ENCODE assay signal across 8 cellular contexts in the genomic region with DNA sequence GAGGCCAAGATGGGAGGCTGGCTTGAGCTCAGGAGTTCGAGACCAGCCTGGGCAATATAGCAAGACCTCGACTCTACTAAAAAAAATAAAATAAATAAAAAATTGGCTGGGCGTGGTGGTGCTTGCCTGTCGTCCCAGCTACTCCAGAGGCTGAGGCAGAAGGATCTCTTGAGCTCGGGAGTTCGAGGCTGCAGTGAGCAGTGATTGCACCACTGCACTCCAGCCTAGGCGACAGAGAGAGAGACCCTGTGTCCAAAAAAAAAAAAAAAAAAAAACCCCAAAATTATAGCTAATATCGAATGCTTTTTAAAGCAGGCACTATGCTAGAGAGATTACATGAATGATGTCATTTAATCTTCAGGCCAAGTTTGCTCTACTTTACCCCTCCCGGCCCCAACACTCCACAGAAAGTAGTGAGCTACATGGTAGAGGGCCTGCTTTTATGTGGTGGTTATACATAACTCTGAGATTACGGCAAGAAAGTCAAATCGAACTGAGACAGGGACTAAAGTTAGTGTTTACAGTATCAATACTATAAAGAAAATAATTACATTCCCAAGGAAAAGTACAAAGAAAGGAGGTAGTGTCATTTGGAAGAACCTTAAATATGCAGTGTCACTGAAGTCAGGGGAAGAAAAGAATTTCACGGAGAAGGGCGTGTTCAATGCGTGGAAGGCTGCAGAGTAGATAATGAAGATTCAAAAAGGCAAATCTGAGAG. TPM values are rescaled to one million over a fixed set of nuclear protein-coding genes. Genes with fewer than 3 reads are reported as not detected.
DNase-seq lines count a peak whose midpoint lies in the region; ATAC-seq and TF ChIP-seq lines count a peak whose summit lies in the region.

No MANE protein-coding gene starts in this region.

- H3K4me3 ChIP-seq in BE2C (ENCODE audit: low read depth, low read length): peak overlapping the region; percentile 91
- peak overlapping the region; percentile 37 for H3K4me3 ChIP-seq in KMS-11 (IDR thresholded peaks at IDR 0.05; ENCODE audit: insufficient read depth, low read depth, low read length)
- peak overlapping the region; percentile 94 for H3K4me3 ChIP-seq in choroid plexus epithelial cell (ENCODE audit: low read depth, low read length)

- peaks cover 27 to 67% (median 59%) of the 10 kb centered on the region in 4 donors for H3K4me1 Mint-ChIP-seq in naive thymus-derived CD8-positive, alpha-beta T cell

- peaks cover 3% of the 10 kb centered on the region; the same call in 1 of the 2 replicates for H3K36me3 ChIP-seq in BE2C
- no peaks in the 10 kb centered on the region for H3K36me3 ChIP-seq in KMS-11 (ENCODE audit: insufficient read depth)

- TF ChIP-seq CTCF in BE2C (IDR thresholded peaks at IDR 0.05; ENCODE audit: low read depth, low read length): no peak
- TF ChIP-seq CTCF in KMS-11 (conservative IDR thresholded peaks at IDR 0.05; ENCODE audit: low read depth, low read length): no peak
- TF ChIP-seq CTCF in choroid plexus epithelial cell (conservative IDR thresholded peaks at IDR 0.05; ENCODE audit: low read depth, low read length): no peak

- H3K36me3 Mint-ChIP-seq in naive thymus-derived CD8-positive, alpha-beta T cell: peaks cover 12 to 32% (median 17%) of the 10 kb centered on the region in 3 donors

- DNase-seq in BE2C (no peak), choroid plexus epithelial cell (ENCODE audit: low read depth) (peak; percentile 16), NCI-H748 (lab: John Stamatoyannopoulos, UW; ENCODE audit: unreplicated experiment) (no peak), SIG-M5 (lab: John Stamatoyannopoulos, UW) (no peak)
- no peak for DNase-seq in naive thymus-derived CD8-positive, alpha-beta T cell

- H3K9ac ChIP-seq in KMS-11: peak overlapping the region; percentile 95

- H3K4me1 ChIP-seq in BE2C (no peaks in the 10 kb centered on the region), KMS-11 (ENCODE audit: low read depth, poor library complexity, severe bottlenecking) (peaks cover 54% of the 10 kb centered on the region)

- peak overlapping the region; percentile 60 for H3K4me2 ChIP-seq in KMS-11

- no peaks in the 10 kb centered on the region for H3K27me3 Mint-ChIP-seq in naive thymus-derived CD8-positive, alpha-beta T cell

- peak overlapping the region; percentile 92 to 99 (median 97) for H3K27ac Mint-ChIP-seq in naive thymus-derived CD8-positive, alpha-beta T cell

- ATAC-seq in naive thymus-derived CD8-positive, alpha-beta T cell: no peak
- no peak for ATAC-seq in HG02973 (IDR thresholded peaks at IDR 0.05; ENCODE audit: unreplicated experiment)
- no peak for ATAC-seq in HG02763 (IDR thresholded peaks at IDR 0.05; ENCODE audit: unreplicated experiment)

- H3K27me3 ChIP-seq in BE2C (no peaks in the 10 kb centered on the region), KMS-11 (ENCODE audit: insufficient read depth, low read depth) (no peaks in the 10 kb centered on the region)

- peak overlapping the region; percentile 87; the same call in 1 of the 2 replicates for H2AFZ ChIP-seq in KMS-11 (ENCODE audit: low read depth)

- peaks cover 8% of the 10 kb centered on the region; the same call in 1 of the 2 replicates for H4K20me1 ChIP-seq in KMS-11 (ENCODE audit: insufficient read depth)

- H3K9me3 Mint-ChIP-seq in naive thymus-derived CD8-positive, alpha-beta T cell: no peaks in the 10 kb centered on the region

- peaks cover 60% of the 10 kb centered on the region for H3K79me2 ChIP-seq in KMS-11 (ENCODE audit: insufficient read depth, low read depth)

- H3K4me3 Mint-ChIP-seq in naive thymus-derived CD8-positive, alpha-beta T cell: peak overlapping the region; percentile 88 to 98 (median 96)

- H3K27ac ChIP-seq in KMS-11: peak overlapping the region; percentile 90

- POLR2A ChIA-PET in naive thymus-derived CD8-positive, alpha-beta T cell (lab: Charles Lee): interaction anchor here (0.6 to 1.0 kb wide), 6 partner anchors 21 to 890 kb away, joined by 3 to 8 read pairs (median 4); no protein-coding TSS in a partner anchor

- no peaks in the 10 kb centered on the region for H3K9me3 ChIP-seq in BE2C

RNA-seq across cellular contexts. Expression of a gene that starts 1.1 kb away (rescaled TPM):
- 25.7 TPM for polyA plus RNA-seq in BE2C (2012; ENCODE audit: insufficient read depth, insufficient read length, low read depth)
- 100 to 1,000 TPM; 101 to 110 TPM for total RNA-seq in naive thymus-derived CD8-positive, alpha-beta T cell
- 10 to 100 TPM; 70.7 to 74.7 (median 73.8) TPM for polyA plus RNA-seq in naive thymus-derived CD8-positive, alpha-beta T cell

Comparison
In these comparisons a context has a peak if more than half of its experiments do, and no peak if none do; other contexts are left out.
1. H3K4me3 ChIP-seq: peak in every context shown above with its lines; median percentile 94 in choroid plexus epithelial cell; 91 in BE2C; 37 in KMS-11.